In genomic region chr2:169877406-169877805, GRCh38 we compare ENCODE assay signal across 8 cellular contexts.
A peak's percentile ranks its signal among the peaks of the same experiment; 100 is the strongest.
DNase-seq lines count a peak whose midpoint lies in the region; TF ChIP-seq lines count a peak whose summit lies in the region.

No MANE protein-coding gene starts in this region.

- TF ChIP-seq CTCF in LNCAP (IDR thresholded peaks at IDR 0.05) = peak; percentile 42

- peak; percentile 28 for DNase-seq in ELR (ENCODE audit: low read depth)
- peak; percentile 38 for DNase-seq in cerebellar cortex (ENCODE audit: low spot score)
- DNase-seq in midbrain (lab: John Stamatoyannopoulos, UW) = peak; percentile 40
- DNase-seq in AG08396 (ENCODE audit: low spot score) = no peak
- DNase-seq in NCI-H526 (lab: John Stamatoyannopoulos, UW) = no peak
- DNase-seq in middle frontal gyrus (ENCODE audit: extremely low spot score, low spot score) = no peak
- DNase-seq in NCI-H2029 treated with DMSO at 0.1 percent for 48 hours (lab: John Stamatoyannopoulos, UW) = no peak

Comparison
In these comparisons a context has a peak if more than half of its experiments do, and no peak if none do; other contexts are left out.
1. DNase-seq: peak in ELR (single experiment), cerebellar cortex (single experiment) and midbrain (single experiment); none in AG08396 (single experiment), NCI-H526 (0 of 2), middle frontal gyrus (single experiment) and NCI-H2029 treated with DMSO at 0.1 percent for 48 hours (single experiment).